Comparison of ENCODE assay signal across 8 cellular contexts in genomic region chr20:35277531-35278395, GRCh38. TPM values are rescaled to one million over a fixed set of nuclear protein-coding genes. Genes with fewer than 3 reads are reported as not detected.
DNase-seq lines count a peak whose midpoint lies in the region; ATAC-seq and TF ChIP-seq lines count a peak whose summit lies in the region.

Gene MMP24OS (minus strand): TSS chr20:35278122. CDS start chr20:35277929, 193 bp downstream.

- peaks cover 32% of the 10 kb centered on the region for H3K36me3 ChIP-seq in DND-41 (ENCODE audit: insufficient read depth, low read length)
- H3K36me3 ChIP-seq in RWPE2 (ENCODE audit: low read depth), result peaks cover 67% of the 10 kb centered on the region
- H3K36me3 ChIP-seq in stomach, result peaks cover 18 to 76% (median 69%) of the 10 kb centered on the region in 4 donors

- no peaks in the 10 kb centered on the region for H3K9me3 Mint-ChIP-seq in neural crest cell

- in situ Hi-C loops in KBM-7 (cut with MboI; ENCODE audit: low pct_unique_long_range_greater_than_20kb, low sequenced_read_pairs), result no loop called here

- H3K79me2 ChIP-seq in DND-41 (ENCODE audit: insufficient read depth, low read length), result peaks cover 12% of the 10 kb centered on the region

- 0 to 1% (median 0%) methylated on average over 13 to 75 of the region's 76 CpGs for WGBS in stomach, 5 donors

- H4K20me1 ChIP-seq in DND-41 (ENCODE audit: insufficient read depth, low read length), result peaks cover 25% of the 10 kb centered on the region

- no peaks in the 10 kb centered on the region for H3K9me3 ChIP-seq in DND-41 (ENCODE audit: insufficient read depth, low read length, severe bottlenecking)
- H3K9me3 ChIP-seq in RWPE2 (ENCODE audit: severe bottlenecking), result no peaks in the 10 kb centered on the region
- no peaks in the 10 kb centered on the region for H3K9me3 ChIP-seq in stomach

- H3K4me1 Mint-ChIP-seq in neural crest cell, result peaks cover 14% of the 10 kb centered on the region

- H3K27me3 Mint-ChIP-seq in neural crest cell (ENCODE audit: low read depth), result no peaks in the 10 kb centered on the region

- H3K4me3 ChIP-seq in DND-41 (ENCODE audit: low read depth in 1 of 2, low read length in 2 of 2) (peak within 1 kb of the TSS; percentile 38 to 64; a peak in 3 of 4 replicates), RWPE2 (ENCODE audit: severe bottlenecking) (peak within 1 kb of the TSS; percentile 60), foreskin fibroblast (ENCODE audit: low read depth in 1 of 2, low read length in 2 of 2) (peak within 1 kb of the TSS; percentile 86 to 92), stomach (peak within 1 kb of the TSS; percentile 70 to 93 (median 78))

- peaks cover 11% of the 10 kb centered on the region for H3K36me3 Mint-ChIP-seq in neural crest cell (ENCODE audit: low read depth)

- peak within 1 kb of the TSS; percentile 66 for H3K9ac ChIP-seq in DND-41 (ENCODE audit: low read depth, low read length)

- TF ChIP-seq EP300 in stomach (IDR thresholded peaks at IDR 0.05), result no peak

- TF ChIP-seq POLR2A in stomach (IDR thresholded peaks at IDR 0.05), result peak in 2 of 4 donors; percentile 86 to 91

- DNase-seq in DND-41, result peak; percentile 86
- DNase-seq in KBM-7, result peak; percentile 86
- peak; percentile 99 for DNase-seq in RWPE2 (ENCODE audit: low spot score)
- peak; percentile 85 for DNase-seq in activated gamma-delta T cell (lab: John Stamatoyannopoulos, UW)
- peak; percentile 89 to 96 for DNase-seq in foreskin fibroblast
- peak; percentile 77 for DNase-seq in neural crest cell (ENCODE audit: low read depth, low spot score)
- peak; percentile 94 for DNase-seq in stomach

- peak; percentile 49 for TF ChIP-seq CTCF in DND-41 (IDR thresholded peaks at IDR 0.05; ENCODE audit: borderline replicate concordance, extremely low read depth, low read length, poor library complexity, severe bottlenecking)
- peak; percentile 81 for TF ChIP-seq CTCF in RWPE2 (IDR thresholded peaks at IDR 0.05; ENCODE audit: poor library complexity, severe bottlenecking)
- no peak for TF ChIP-seq CTCF in foreskin fibroblast (IDR thresholded peaks at IDR 0.05; ENCODE audit: low read depth, low read length)
- TF ChIP-seq CTCF in neural crest cell (conservative IDR thresholded peaks at IDR 0.05), result peak; percentile 7
- TF ChIP-seq CTCF in stomach (IDR thresholded peaks at IDR 0.05), result peak in 1 of 7 experiments; percentile 15

- intact Hi-C loops in stomach (cut with DNase I; ENCODE audit: low total_unique reads), result no loop called here

- peak within 1 kb of the TSS; percentile 66 for H3K27ac ChIP-seq in DND-41 (ENCODE audit: low read length)
- peak within 1 kb of the TSS; percentile 88 for H3K27ac ChIP-seq in RWPE2 (ENCODE audit: poor library complexity, severe bottlenecking)
- peak within 1 kb of the TSS; percentile 96 to 99 (median 99) for H3K27ac ChIP-seq in stomach

- peak within 1 kb of the TSS; percentile 62 for H2AFZ ChIP-seq in DND-41 (ENCODE audit: low read depth, low read length)

- H3K4me2 ChIP-seq in DND-41 (ENCODE audit: insufficient read depth, low read length), result peak within 1 kb of the TSS; percentile 77

- peak within 1 kb of the TSS; percentile 94 for H3K4me3 Mint-ChIP-seq in neural crest cell

- peak; percentile 89 for ATAC-seq in DND-41 (ENCODE audit: insufficient read depth, low read depth)
- peak; percentile 73 for ATAC-seq in GM21576 (IDR thresholded peaks at IDR 0.05; ENCODE audit: unreplicated experiment)
- peak; percentile 78 for ATAC-seq in RWPE2 (ENCODE audit: low read depth)

- H3K27me3 ChIP-seq in DND-41 (ENCODE audit: insufficient read depth, low read length, poor library complexity), result no peaks in the 10 kb centered on the region
- H3K27me3 ChIP-seq in RWPE2 (ENCODE audit: insufficient read depth, poor library complexity, severe bottlenecking), result no peaks in the 10 kb centered on the region
- H3K27me3 ChIP-seq in stomach, result no peaks in the 10 kb centered on the region

- peak within 1 kb of the TSS; percentile 92 for H3K27ac Mint-ChIP-seq in neural crest cell (ENCODE audit: unreplicated experiment)

- H3K4me1 ChIP-seq in DND-41 (ENCODE audit: insufficient read depth, low read length) (peaks cover 17% of the 10 kb centered on the region), RWPE2 (ENCODE audit: insufficient read depth, poor library complexity, severe bottlenecking) (peaks cover 35% of the 10 kb centered on the region), stomach (peaks cover 18 to 63% (median 57%) of the 10 kb centered on the region in 4 donors)

RNA-seq across cellular contexts. Expression of gene MMP24OS, which starts in this region (rescaled TPM):
- total RNA-seq in neural crest cell (34.0 and 37.8 TPM in 2 replicates), stomach (10 to 100 TPM; 16.2 to 70.7 (median 37.9) TPM)
- 10 to 100 TPM; 27.3 to 82.4 (median 58.3) TPM for polyA plus RNA-seq in stomach

Comparison
In these comparisons a context has a peak if more than half of its experiments do, and no peak if none do; other contexts are left out.
1. Peak in every context shown above with its lines: DNase-seq, ATAC-seq, H3K4me3 ChIP-seq and H3K27ac ChIP-seq.